Comparison of ENCODE assay signal across 21 cellular contexts in genomic region chr2:199433204-199433832, GRCh38. TPM values are rescaled to one million over a fixed set of nuclear protein-coding genes. Genes with fewer than 3 reads are reported as not detected.
DNase-seq lines count a peak whose midpoint lies in the region; ATAC-seq and TF ChIP-seq lines count a peak whose summit lies in the region.
"Had no signal": no experiment of that assay in that cellular context is flagged by ENCODE, and none has a peak within 500 bp of the region (broad histone marks: within the 10 kb centered on the region; RNA-seq: fewer than 3 reads in every experiment).

No MANE protein-coding gene starts in this region.

- H3K27me3 Mint-ChIP-seq in progenitor cell of endocrine pancreas: peaks cover 7% of the 10 kb centered on the region
- H3K27me3 Mint-ChIP-seq: stimulated activated memory B cell treated with anti-CD40 and anti-IgM and Interleukin-4, amounts not matched to agents 10 μg/mL and 1 μg/mL and 100 μg/mL, for 72 hours had no signal

- H3K4me3 Mint-ChIP-seq in progenitor cell of endocrine pancreas (ENCODE audit: low read depth): no peak overlapping the region
- H3K4me3 Mint-ChIP-seq: activated B cell treated with CpG ODN at 0.5 μM for 24 hours; activated naive CD8-positive, alpha-beta T cell treated with anti-CD3 and anti-CD28 coated beads, Interleukin-2, amount 10 ng/mL, durations not matched to agents 7 days and 5 days; CD4-positive, alpha-beta memory T cell; HFFc6; mesothelial cell of epicardium; stimulated activated memory B cell treated with anti-CD40 and anti-IgM and Interleukin-4, amounts not matched to agents 10 μg/mL and 1 μg/mL and 100 μg/mL, for 72 hours; T-helper 17 cell had no signal

- H3K27ac Mint-ChIP-seq in progenitor cell of endocrine pancreas: no peak overlapping the region
- H3K27ac Mint-ChIP-seq: activated B cell treated with CpG ODN at 0.5 μM for 24 hours; activated naive CD8-positive, alpha-beta T cell treated with anti-CD3 and anti-CD28 coated beads, Interleukin-2, amount 10 ng/mL, durations not matched to agents 7 days and 5 days; CD4-positive, alpha-beta memory T cell; HFFc6; mesothelial cell of epicardium; stimulated activated memory B cell treated with anti-CD40 and anti-IgM and Interleukin-4, amounts not matched to agents 10 μg/mL and 1 μg/mL and 100 μg/mL, for 72 hours; T-helper 17 cell had no signal

- H3K9me3 Mint-ChIP-seq in progenitor cell of endocrine pancreas (ENCODE audit: low read depth): no peaks in the 10 kb centered on the region
- H3K9me3 Mint-ChIP-seq: activated B cell treated with CpG ODN at 0.5 μM for 24 hours; activated naive CD8-positive, alpha-beta T cell treated with anti-CD3 and anti-CD28 coated beads, Interleukin-2, amount 10 ng/mL, durations not matched to agents 7 days and 5 days; CD4-positive, alpha-beta memory T cell; HFFc6; mesothelial cell of epicardium; stimulated activated memory B cell treated with anti-CD40 and anti-IgM and Interleukin-4, amounts not matched to agents 10 μg/mL and 1 μg/mL and 100 μg/mL, for 72 hours had no signal

- H3K4me1 Mint-ChIP-seq in progenitor cell of endocrine pancreas (ENCODE audit: low read depth): peaks cover 3% of the 10 kb centered on the region
- H3K4me1 Mint-ChIP-seq: activated B cell treated with CpG ODN at 0.5 μM for 24 hours; activated naive CD8-positive, alpha-beta T cell treated with anti-CD3 and anti-CD28 coated beads, Interleukin-2, amount 10 ng/mL, durations not matched to agents 7 days and 5 days; CD4-positive, alpha-beta memory T cell; stimulated activated memory B cell treated with anti-CD40 and anti-IgM and Interleukin-4, amounts not matched to agents 10 μg/mL and 1 μg/mL and 100 μg/mL, for 72 hours; T-helper 17 cell had no signal

- peaks cover 1% of the 10 kb centered on the region for H3K36me3 Mint-ChIP-seq in progenitor cell of endocrine pancreas (ENCODE audit: insufficient read depth)
- H3K36me3 Mint-ChIP-seq: activated naive CD8-positive, alpha-beta T cell treated with anti-CD3 and anti-CD28 coated beads, Interleukin-2, amount 10 ng/mL, durations not matched to agents 7 days and 5 days; CD4-positive, alpha-beta memory T cell; mesothelial cell of epicardium; stimulated activated memory B cell treated with anti-CD40 and anti-IgM and Interleukin-4, amounts not matched to agents 10 μg/mL and 1 μg/mL and 100 μg/mL, for 72 hours had no signal

- ATAC-seq in HG03039 (IDR thresholded peaks at IDR 0.05; ENCODE audit: unreplicated experiment): no peak
- ATAC-seq: left cardiac atrium; stimulated activated memory B cell treated with anti-CD40 and anti-IgM and Interleukin-4, amounts not matched to agents 10 μg/mL and 1 μg/mL and 100 μg/mL, for 72 hours; T-helper 17 cell had no signal

- peak; percentile 35 for DNase-seq in A172 (ENCODE audit: low spot score)
- DNase-seq in ELR (ENCODE audit: low read depth): peak; percentile 29
- peak; percentile 38 for DNase-seq in NCI-H460 (ENCODE audit: extremely low read depth, low read depth)
- peak; percentile 58 for DNase-seq in glomerular visceral epithelial cell (ENCODE audit: extremely low spot score)
- no peak for DNase-seq in ureter (ENCODE audit: low spot score)
- no peak for DNase-seq in progenitor cell of endocrine pancreas (ENCODE audit: low spot score, unreplicated experiment)
- no peak for DNase-seq in NCI-H1105 treated with DMSO at 0.1 percent for 48 hours (lab: John Stamatoyannopoulos, UW)
- DNase-seq: activated B cell treated with CpG ODN at 0.5 μM for 24 hours; activated naive CD8-positive, alpha-beta T cell treated with anti-CD3 and anti-CD28 coated beads, Interleukin-2, amount 10 ng/mL, durations not matched to agents 7 days and 5 days; brain microvascular endothelial cell; CD4-positive, alpha-beta memory T cell; HFFc6; hypothalamus; left cardiac atrium; NCI-H1105; SIG-M5; T-helper 17 cell; thyroid gland had no signal

- TF ChIP-seq CTCF in progenitor cell of endocrine pancreas (IDR thresholded peaks at IDR 0.05; ENCODE audit: unreplicated experiment): no peak

RNA-seq across cellular contexts. Expression of gene SATB2, which starts 24.4 kb away (rescaled TPM):
- total RNA-seq in A172 (2014; rRNA removed; shearing (Covaris generic)): 8.8 and 10.2 TPM in 2 replicates
- 13.4 and 13.7 TPM in 2 replicates for total RNA-seq in NCI-H460 (2014; rRNA removed; shearing (Covaris generic))
- polyA plus RNA-seq in NCI-H460 (2014; cell fraction: nucleus; rRNA removed): 7.7 and 14.9 TPM in 2 replicates
- total RNA-seq in ureter (2.7 TPM), progenitor cell of endocrine pancreas (4.4 and 4.7 TPM in 2 replicates)
- polyA plus RNA-seq: CD4-positive, alpha-beta memory T cell had no signal

Comparison
In these comparisons a context has a peak if more than half of its experiments do, and no peak if none do; other contexts are left out.
1. DNase-seq: peak in A172 (single experiment), ELR (single experiment), NCI-H460 (single experiment) and glomerular visceral epithelial cell (single experiment); none in ureter (single experiment), progenitor cell of endocrine pancreas (single experiment) and NCI-H1105 treated with DMSO at 0.1 percent for 48 hours (single experiment).